In the genomic region with DNA sequence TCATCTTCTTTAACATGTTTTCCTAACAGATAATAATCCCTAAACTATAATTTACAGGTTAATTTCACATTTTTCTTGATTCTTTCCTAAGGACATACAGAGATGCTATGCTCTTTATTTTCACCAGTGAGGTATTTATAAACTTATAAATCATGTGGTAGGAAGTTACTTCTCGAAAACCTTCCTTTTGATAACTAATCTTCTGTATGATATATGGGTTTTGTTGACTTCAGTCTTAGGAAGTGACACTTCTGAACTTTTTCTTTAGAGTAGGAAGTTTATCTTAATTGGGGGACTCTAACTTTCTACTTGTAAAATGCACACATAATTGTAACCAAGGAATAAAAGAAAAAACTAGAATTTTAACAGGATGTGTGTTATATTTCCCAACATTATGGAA, we compare ENCODE assay signal across 29 cellular contexts.
"Had no signal": no experiment of that assay in that cellular context is flagged by ENCODE, and none has a peak within 500 bp of the region (broad histone marks: within the 10 kb centered on the region; RNA-seq: fewer than 3 reads in every experiment).

No MANE protein-coding gene starts in this region.

- H3K36me3 ChIP-seq: adrenal gland, esophagus squamous epithelium had no signal

- H3K27ac ChIP-seq: adrenal gland, body of pancreas, epithelial cell of prostate, esophagus squamous epithelium had no signal

- H3K9me3 Mint-ChIP-seq: activated CD4-positive, alpha-beta memory T cell treated with anti-CD3 and anti-CD28 coated beads, Interleukin-2, amount 10 ng/mL, durations not matched to agents 7 days and 5 days; activated T-cell treated with anti-CD3 and anti-CD28 coated beads, Interleukin-2, amount 50 U/mL, for 4 hours; activated T-helper 17 cell treated with anti-CD3 and anti-CD28 coated beads, Interleukin-2, amount 50 U/mL, for 72 hours; effector memory CD8-positive, alpha-beta T cell had no signal

- H3K27me3 ChIP-seq: adrenal gland, body of pancreas, esophagus squamous epithelium had no signal

- H3K27ac Mint-ChIP-seq: activated CD4-positive, alpha-beta memory T cell treated with anti-CD3 and anti-CD28 coated beads, Interleukin-2, amount 10 ng/mL, durations not matched to agents 7 days and 5 days; activated CD4-positive, alpha-beta T cell treated with anti-CD3 and anti-CD28 coated beads for 36 hours; activated CD4-positive, alpha-beta T cell treated with anti-CD3 and anti-CD28 coated beads, Interleukin-2, amount 10 ng/mL, durations not matched to agents 24 days and 14 days; activated naive CD8-positive, alpha-beta T cell; activated T-helper 17 cell treated with anti-CD3 and anti-CD28 coated beads, Interleukin-2, amount 50 U/mL, for 72 hours; effector memory CD8-positive, alpha-beta T cell had no signal

- H3K4me3 ChIP-seq: adrenal gland, body of pancreas, esophagus squamous epithelium had no signal

- DNase-seq: activated CD4-positive, alpha-beta memory T cell treated with anti-CD3 and anti-CD28 coated beads, Interleukin-2, amount 10 ng/mL, durations not matched to agents 7 days and 5 days; activated CD4-positive, alpha-beta T cell treated with anti-CD3 and anti-CD28 coated beads for 36 hours; activated CD4-positive, alpha-beta T cell treated with anti-CD3 and anti-CD28 coated beads, Interleukin-2, amount 10 ng/mL, durations not matched to agents 24 days and 14 days; activated CD4-positive, alpha-beta T cell treated with anti-CD3 and anti-CD28 coated beads, Interleukin-2, amount 50 U/mL, for 4 hours; activated CD4-positive, CD25-positive, alpha-beta regulatory T cell; activated CD4-positive, CD25-positive, alpha-beta regulatory T cell treated with anti-CD3 and anti-CD28 coated beads, Interleukin-2, amount 50 U/mL, for 72 hours; activated effector memory CD4-positive, alpha-beta T cell treated with Interleukin-2 at 50 U/mL for 16 hours; activated gamma-delta T cell treated with Interleukin-2 at 50 U/mL for 16 hours; activated naive CD4-positive, alpha-beta T cell treated with anti-CD3 and anti-CD28 coated beads, Interleukin-2, amount 50 U/mL, for 16 hours; activated naive CD4-positive, alpha-beta T cell treated with Interleukin-2 at 50 U/mL for 16 hours; activated T-cell treated with anti-CD3 and anti-CD28 coated beads, Interleukin-2, amount 50 U/mL, for 4 hours; adrenal gland; amygdala; aorta; body of pancreas; caudate nucleus; cortex of kidney; dermis blood vessel endothelial cell; effector CD4-positive, alpha-beta T cell; effector memory CD8-positive, alpha-beta T cell; esophagus squamous epithelium; head of caudate nucleus; hippocampal formation; T-helper 2 cell had no signal

- H3K4me1 Mint-ChIP-seq: activated CD4-positive, alpha-beta memory T cell treated with anti-CD3 and anti-CD28 coated beads, Interleukin-2, amount 10 ng/mL, durations not matched to agents 7 days and 5 days; activated CD4-positive, alpha-beta T cell treated with anti-CD3 and anti-CD28 coated beads for 36 hours; activated CD4-positive, alpha-beta T cell treated with anti-CD3 and anti-CD28 coated beads, Interleukin-2, amount 10 ng/mL, durations not matched to agents 24 days and 14 days; activated T-helper 17 cell treated with anti-CD3 and anti-CD28 coated beads, Interleukin-2, amount 50 U/mL, for 72 hours had no signal

- H3K9me3 ChIP-seq: adrenal gland, body of pancreas, esophagus squamous epithelium had no signal

- H3K27me3 Mint-ChIP-seq: activated T-helper 17 cell treated with anti-CD3 and anti-CD28 coated beads, Interleukin-2, amount 50 U/mL, for 72 hours had no signal

- ATAC-seq: activated CD4-positive, alpha-beta T cell treated with anti-CD3 and anti-CD28 coated beads for 36 hours; activated T-cell treated with anti-CD3 and anti-CD28 coated beads, Interleukin-2, amount 50 U/mL, for 4 hours; activated T-helper 17 cell treated with anti-CD3 and anti-CD28 coated beads, Interleukin-2, amount 50 U/mL, for 72 hours; body of pancreas; effector memory CD8-positive, alpha-beta T cell had no signal

- H3K4me3 Mint-ChIP-seq: activated CD4-positive, alpha-beta memory T cell treated with anti-CD3 and anti-CD28 coated beads, Interleukin-2, amount 10 ng/mL, durations not matched to agents 7 days and 5 days; activated CD4-positive, alpha-beta T cell treated with anti-CD3 and anti-CD28 coated beads for 36 hours; activated CD4-positive, alpha-beta T cell treated with anti-CD3 and anti-CD28 coated beads, Interleukin-2, amount 10 ng/mL, durations not matched to agents 24 days and 14 days; activated naive CD8-positive, alpha-beta T cell; activated T-cell treated with anti-CD3 and anti-CD28 coated beads, Interleukin-2, amount 50 U/mL, for 4 hours; activated T-helper 17 cell treated with anti-CD3 and anti-CD28 coated beads, Interleukin-2, amount 50 U/mL, for 72 hours; effector memory CD8-positive, alpha-beta T cell had no signal

- FAIRE-seq: colon, endothelial cell of umbilical vein had no signal

- H3K4me1 ChIP-seq: adrenal gland, body of pancreas, esophagus squamous epithelium had no signal
